8 cellular contexts compared by ENCODE assay signal in genomic region chrX:47218920-47219815, GRCh38. TPM values are rescaled to one million over a fixed set of nuclear protein-coding genes. Genes with fewer than 3 reads are reported as not detected.
DNase-seq lines count a peak whose midpoint lies in the region; ATAC-seq, FAIRE-seq and TF ChIP-seq lines count a peak whose summit lies in the region.

No MANE protein-coding gene starts in this region.

- H3K4me1 ChIP-seq in SJSA1 (replicated peaks) (peaks cover 15% of the 10 kb centered on the region), spleen (peaks cover 16 to 45% (median 31%) of the 10 kb centered on the region in 6 donors)

- WGBS in spleen, 5 donors, result 1 to 14% (median 5%) methylated on average over 12 to 60 of the region's 60 CpGs

- FAIRE-seq in H54 (lab: Jason Lieb, UNC), result no peak

- peak overlapping the region; percentile 95 for H3K27ac ChIP-seq in SJSA1
- H3K27ac ChIP-seq in angular gyrus (ENCODE audit: low read depth, low read length), result peak overlapping the region; percentile 98
- H3K27ac ChIP-seq in spleen, result peak overlapping the region; percentile 95 to 99 (median 98)

- H3K36me3 ChIP-seq in SJSA1, result peaks cover 45% of the 10 kb centered on the region
- peaks cover 0 to 42% (median 33%) of the 10 kb centered on the region in 6 donors for H3K36me3 ChIP-seq in spleen

- no peaks in the 10 kb centered on the region for H3K9me3 ChIP-seq in SJSA1 (replicated peaks)
- H3K9me3 ChIP-seq in spleen, result no peaks in the 10 kb centered on the region

- no peak for ATAC-seq in HG02798 (IDR thresholded peaks at IDR 0.05; ENCODE audit: poor library complexity, unreplicated experiment)

- TF ChIP-seq CTCF in spleen (IDR thresholded peaks at IDR 0.05 in 8 of 11, conservative IDR thresholded peaks at IDR 0.05 in 3 of 11), result no peak

- H3K27me3 ChIP-seq in SJSA1 (replicated peaks), result no peaks in the 10 kb centered on the region
- no peaks in the 10 kb centered on the region for H3K27me3 ChIP-seq in spleen (replicated peaks in 1 of 7)

- H3K4me3 ChIP-seq in SJSA1, result peak overlapping the region; percentile 89
- peak overlapping the region; percentile 78 for H3K4me3 ChIP-seq in iPS-11a (ENCODE audit: low read depth, low read length)
- peak overlapping the region; percentile 54 to 96 (median 73) for H3K4me3 ChIP-seq in spleen

- TF ChIP-seq POLR2A in spleen (IDR thresholded peaks at IDR 0.05) (no peak), H54 (IDR thresholded peaks at IDR 0.05; ENCODE audit: low read depth, low read length) (no peak)

- DNase-seq in NCI-H1436 (lab: John Stamatoyannopoulos, UW) (peak; percentile 0), NCI-H1436 treated with DMSO at 0.1 percent for 48 hours (lab: John Stamatoyannopoulos, UW) (no peak), SJSA1 (ENCODE audit: low read depth in 1 of 2, low spot score in 2 of 2) (peak in 1 of 2 experiments; percentile 10), spleen (peak; percentile 93), H54 (ENCODE audit: insufficient read length, low spot score) (no peak)

- intact Hi-C loops in spleen (cut with DNase I; ENCODE audit: low total_unique reads), result no loop called here

RNA-seq across cellular contexts. Expression of gene CDK16, which starts 0.7 kb away (rescaled TPM):
- 97.5 and 105 TPM in 2 replicates for total RNA-seq in SJSA1 (2014; rRNA removed; shearing (Covaris generic))
- 10 to 100 TPM; 51.7 to 75.3 (median 60.0) TPM for total RNA-seq in spleen
- polyA plus RNA-seq in spleen, result 10 to 100 TPM; 18.4 to 37.9 (median 28.8) TPM

RNA-seq across cellular contexts. Expression of gene USP11, which starts 13.6 kb away (rescaled TPM):
- 36.6 and 39.5 TPM in 2 replicates for total RNA-seq in SJSA1 (2014; rRNA removed; shearing (Covaris generic))
- 10 to 100 TPM; 46.2 to 91.5 (median 70.9) TPM for total RNA-seq in spleen
- polyA plus RNA-seq in spleen, result 10 to 100 TPM; 19.9 to 35.2 (median 31.5) TPM

RNA-seq across cellular contexts. Expression of gene UBA1, which starts 25.5 kb away (rescaled TPM):
- 144 and 184 TPM in 2 replicates for total RNA-seq in SJSA1 (2014; rRNA removed; shearing (Covaris generic))
- total RNA-seq in spleen, result 100 to 1,000 TPM; 172 to 207 (median 194) TPM
- polyA plus RNA-seq in spleen, result 10 to 100 TPM; 57.7 to 92.8 (median 88.9) TPM

Comparison
In these comparisons a context has a peak if more than half of its experiments do, and no peak if none do; other contexts are left out.
1. DNase-seq: peak in NCI-H1436 (single experiment) and spleen (single experiment); none in NCI-H1436 treated with DMSO at 0.1 percent for 48 hours (single experiment) and H54 (single experiment).
2. Peak in every context shown above with its lines, with median percentiles within 50 percentile points of each other: H3K27ac ChIP-seq and H3K4me3 ChIP-seq.